Comparison of ENCODE assay signal across 11 cellular contexts in genomic region chr9:97924386-97924785, GRCh38. TPM values are rescaled to one million over a fixed set of nuclear protein-coding genes. Genes with fewer than 3 reads are reported as not detected.
DNase-seq lines count a peak whose midpoint lies in the region; ATAC-seq, FAIRE-seq and TF ChIP-seq lines count a peak whose summit lies in the region.
"Had no signal": no experiment of that assay in that cellular context is flagged by ENCODE, and none has a peak within 500 bp of the region (broad histone marks: within the 10 kb centered on the region; RNA-seq: fewer than 3 reads in every experiment).

No MANE protein-coding gene starts in this region.

- TF ChIP-seq CTCF in CD14-positive monocyte (IDR thresholded peaks at IDR 0.05), result no peak
- no peak for TF ChIP-seq CTCF in hepatocyte (IDR thresholded peaks at IDR 0.05; ENCODE audit: poor library complexity)

- intact Hi-C loops in CD14-positive monocyte (cut with micrococcal nuclease), result loop anchor here (5.0 to 10.0 kb wide), 6 partner anchors 63 to 333 kb away; partner anchors contain the start of genes TBC1D2 (in 2 of the 2), NANS (in 1 of the 2), NCBP1 (in 1 of the 2) and TSTD2 (in 1 of the 2)

- H3K4me3 ChIP-seq in Karpas-422 (ENCODE audit: low read length) (peak overlapping the region; percentile 79), hepatocyte (no peak overlapping the region), small intestine (ENCODE audit: low read depth in 1 of 2, low read length in 2 of 2) (no peak overlapping the region)

- H3K79me2 ChIP-seq in Karpas-422 (ENCODE audit: low read length) (peaks cover 24% of the 10 kb centered on the region), hepatocyte (peaks cover 14% of the 10 kb centered on the region)

- H3K4me2 ChIP-seq in Karpas-422 (ENCODE audit: low read depth, low read length, poor library complexity, severe bottlenecking), result peak overlapping the region; percentile 97
- no peak overlapping the region for H3K4me2 ChIP-seq in hepatocyte

- peak overlapping the region; percentile 70 to 90 (median 85) for H3K27ac Mint-ChIP-seq in CD14-positive monocyte

- no peaks in the 10 kb centered on the region for H3K36me3 ChIP-seq in Karpas-422 (ENCODE audit: insufficient read depth, low read length)
- H3K36me3 ChIP-seq in hepatocyte (replicated peaks; ENCODE audit: insufficient read depth, low read depth), result no peaks in the 10 kb centered on the region
- no peaks in the 10 kb centered on the region for H3K36me3 ChIP-seq in small intestine (ENCODE audit: control insufficient read depth in 2 of 2, insufficient read depth in 2 of 2, low read length in 2 of 2)
- H3K36me3 ChIP-seq: BE2C, SJCRH30 had no signal

- H3K27me3 Mint-ChIP-seq in CD14-positive monocyte (ENCODE audit: low read depth in 3 of 3), result no peaks in the 10 kb centered on the region

- H3K27ac ChIP-seq in Karpas-422 (ENCODE audit: low read length), result peak overlapping the region; percentile 94
- H3K27ac ChIP-seq in hepatocyte, result no peak overlapping the region
- no peak overlapping the region for H3K27ac ChIP-seq in small intestine (ENCODE audit: low read depth in 1 of 2, low read length in 1 of 2)
- H3K27ac ChIP-seq: SJCRH30 had no signal

- no peaks in the 10 kb centered on the region for H3K9me2 ChIP-seq in Karpas-422 (replicated peaks; ENCODE audit: insufficient read depth, low read length)
- H3K9me2 ChIP-seq in hepatocyte (replicated peaks; ENCODE audit: insufficient read depth), result no peaks in the 10 kb centered on the region

- peak overlapping the region in 1 of 2 donors; percentile 78 for H3K4me3 Mint-ChIP-seq in CD14-positive monocyte

- DNase-seq in CD14-positive monocyte (ENCODE audit: low spot score) (peak; percentile 56), Karpas-422 (peak; percentile 76), SIG-M5 treated with dmso at 0.1 percent for 504 hours (lab: John Stamatoyannopoulos, UW; ENCODE audit: unreplicated experiment) (peak; percentile 90), hepatocyte (ENCODE audit: low spot score) (no peak), small intestine (no peak), HTR-8/SVneo (ENCODE audit: insufficient read length, low spot score) (no peak)

- peaks cover 41% of the 10 kb centered on the region for H3K4me1 Mint-ChIP-seq in CD14-positive monocyte

- H3K4me1 ChIP-seq in Karpas-422 (ENCODE audit: low read length) (peaks cover 69% of the 10 kb centered on the region), hepatocyte (ENCODE audit: insufficient read depth) (peaks cover 5% of the 10 kb centered on the region), small intestine (ENCODE audit: control insufficient read depth in 2 of 2, insufficient read depth in 1 of 2, low read depth in 1 of 2, low read length in 1 of 2) (peaks cover 0 to 1% of the 10 kb centered on the region in 2 donors)

- no peak for FAIRE-seq in small intestine (lab: Jason Lieb, UNC)
- FAIRE-seq in HTR-8/SVneo (lab: Jason Lieb, UNC), result no peak
- FAIRE-seq: keratinocyte had no signal

- H3K9ac ChIP-seq in Karpas-422 (ENCODE audit: low read length), result peak overlapping the region; percentile 70

- 69% methylated on average over 4 of the region's 4 CpGs for WGBS in hepatocyte (ENCODE audit: low lambda C conversion rate, missing lambda C conversion rate)
- WGBS in small intestine, 3 donors, result 52 to 56% (median 53%) methylated on average over 4 of the region's 4 CpGs

- no peaks in the 10 kb centered on the region for H3K9me3 Mint-ChIP-seq in CD14-positive monocyte

- H3K9me3 ChIP-seq in Karpas-422 (ENCODE audit: low read length), result no peaks in the 10 kb centered on the region
- H3K9me3 ChIP-seq in hepatocyte (ENCODE audit: low read depth), result no peaks in the 10 kb centered on the region
- no peaks in the 10 kb centered on the region for H3K9me3 ChIP-seq in small intestine (ENCODE audit: control insufficient read depth, low read depth)
- H3K9me3 ChIP-seq: BE2C, SJCRH30 had no signal

- peaks cover 0 to 4% of the 10 kb centered on the region in 2 donors for H3K36me3 Mint-ChIP-seq in CD14-positive monocyte

- H4K20me1 ChIP-seq in Karpas-422 (ENCODE audit: insufficient read depth, low read depth, low read length) (no peaks in the 10 kb centered on the region), hepatocyte (ENCODE audit: insufficient read depth, poor library complexity, severe bottlenecking) (no peaks in the 10 kb centered on the region)

- ATAC-seq in HG03565 (IDR thresholded peaks at IDR 0.05; ENCODE audit: unreplicated experiment), result no peak
- ATAC-seq in HG03039 (IDR thresholded peaks at IDR 0.05; ENCODE audit: unreplicated experiment), result no peak

- H2AFZ ChIP-seq in Karpas-422 (ENCODE audit: low read length) (peak overlapping the region; percentile 64), hepatocyte (peak overlapping the region; percentile 55)

- H3K27me3 ChIP-seq in Karpas-422 (ENCODE audit: low read length) (no peaks in the 10 kb centered on the region), hepatocyte (peaks cover 29% of the 10 kb centered on the region), small intestine (ENCODE audit: control insufficient read depth in 2 of 2, insufficient read depth in 2 of 2, low read length in 2 of 2) (no peaks in the 10 kb centered on the region)

RNA-seq across cellular contexts. Expression of gene TRMO, which starts 2.1 kb away (rescaled TPM):
- polyA plus RNA-seq in CD14-positive monocyte (10 to 100 TPM; 13.4 to 13.5 TPM), hepatocyte (10.3 and 10.8 TPM in 2 replicates), small intestine (10 to 100 TPM in 1 of 3 donors, 1 to 10 TPM in 2; 6.2 to 10.8 (median 9.2) TPM)
- total RNA-seq in Karpas-422 (2014; rRNA removed; shearing (Covaris generic); ENCODE audit: low replicate concordance), result 15.2 and 16.1 TPM in 2 replicates
- 17.9 and 22.6 TPM in 2 replicates for total RNA-seq in hepatocyte

RNA-seq across cellular contexts. Expression of gene HEMGN, which starts 13.6 kb away (rescaled TPM):
- polyA plus RNA-seq in CD14-positive monocyte, result under 1 TPM in 1 of 2 donors, not detected in 1; 0.18 TPM
- not detected in 2 replicates for total RNA-seq in Karpas-422 (2014; rRNA removed; shearing (Covaris generic); ENCODE audit: low replicate concordance)
- not detected in 2 replicates for total RNA-seq in hepatocyte
- not detected in 2 replicates for polyA plus RNA-seq in hepatocyte
- under 1 TPM in 1 of 3 donors, not detected in 2; 0.03 TPM for polyA plus RNA-seq in small intestine
- total RNA-seq: SJCRH30 had no signal
- polyA plus RNA-seq: keratinocyte had no signal

RNA-seq across cellular contexts. Expression of gene ANP32B, which starts 58.8 kb away (rescaled TPM):
- polyA plus RNA-seq in CD14-positive monocyte, result 10 to 100 TPM; 30.8 to 40.7 TPM
- total RNA-seq in Karpas-422 (2014; rRNA removed; shearing (Covaris generic); ENCODE audit: low replicate concordance), result 29.1 and 76.3 TPM in 2 replicates
- total RNA-seq in hepatocyte, result 15.4 and 18.5 TPM in 2 replicates
- 64.3 and 75.3 TPM in 2 replicates for polyA plus RNA-seq in hepatocyte
- 100 to 1,000 TPM; 106 to 188 (median 176) TPM for polyA plus RNA-seq in small intestine

Comparison
In these comparisons a context has a peak if more than half of its experiments do, and no peak if none do; other contexts are left out.
1. DNase-seq: peak in CD14-positive monocyte (single experiment), Karpas-422 (single experiment) and SIG-M5 treated with dmso at 0.1 percent for 504 hours (single experiment); none in hepatocyte (single experiment), small intestine (single experiment) and HTR-8/SVneo (single experiment).